Comparison of ENCODE assay signal across 8 cellular contexts in genomic region chr1:192530254-192530653, GRCh38. TPM values are rescaled to one million over a fixed set of nuclear protein-coding genes. Genes with fewer than 3 reads are reported as not detected.
DNase-seq lines count a peak whose midpoint lies in the region; ATAC-seq and TF ChIP-seq lines count a peak whose summit lies in the region.

No MANE protein-coding gene starts in this region.

- peak; percentile 83 for DNase-seq in CD1c-positive myeloid dendritic cell (ENCODE audit: extremely low spot score)
- DNase-seq in colonic mucosa = no peak
- no peak for DNase-seq in spleen
- no peak for DNase-seq in NCI-H2227 treated with DMSO at 0.1 percent for 48 hours (lab: John Stamatoyannopoulos, UW)
- DNase-seq in NCI-H748 (lab: John Stamatoyannopoulos, UW; ENCODE audit: unreplicated experiment) = no peak
- DNase-seq in 8988T = no peak

- 4 to 18% (median 11%) methylated on average over 2 of the region's 2 CpGs for WGBS in spleen, 5 donors

- H3K9me3 ChIP-seq in colonic mucosa (no peaks in the 10 kb centered on the region), spleen (peaks cover 0 to 3% (median 0%) of the 10 kb centered on the region in 8 donors)

- H3K4me1 ChIP-seq in colonic mucosa = peaks cover 3% of the 10 kb centered on the region
- H3K4me1 ChIP-seq in spleen = peaks cover 0 to 19% (median 4%) of the 10 kb centered on the region in 6 donors

- no peaks in the 10 kb centered on the region for H3K27me3 ChIP-seq in colonic mucosa
- no peaks in the 10 kb centered on the region for H3K27me3 ChIP-seq in spleen (replicated peaks in 1 of 7)

- H3K36me3 ChIP-seq in colonic mucosa (no peaks in the 10 kb centered on the region), spleen (no peaks in the 10 kb centered on the region)

- TF ChIP-seq POLR2A in spleen (IDR thresholded peaks at IDR 0.05) = no peak

- H3K4me3 ChIP-seq in colonic mucosa (no peak overlapping the region), spleen (no peak overlapping the region)

- no peak overlapping the region for H3K9ac ChIP-seq in colonic mucosa (ENCODE audit: low read depth in 2 of 2, low read length in 2 of 2)

- peak; percentile 99 for ATAC-seq in GM19468 (IDR thresholded peaks at IDR 0.05; ENCODE audit: extremely low read depth, unreplicated experiment)
- peak; percentile 97 for ATAC-seq in HG03460 (IDR thresholded peaks at IDR 0.05; ENCODE audit: unreplicated experiment)

- peak overlapping the region; percentile 10 for H3K27ac ChIP-seq in colonic mucosa
- H3K27ac ChIP-seq in spleen = peak overlapping the region in 5 of 8 donors; percentile 18 to 67 (median 59)

- TF ChIP-seq CTCF in colonic mucosa (IDR thresholded peaks at IDR 0.05) (no peak), spleen (IDR thresholded peaks at IDR 0.05 in 8 of 11, conservative IDR thresholded peaks at IDR 0.05 in 3 of 11) (no peak)

- intact Hi-C loops in colonic mucosa (cut with DNase I) (no loop called here), spleen (cut with DNase I; ENCODE audit: low total_unique reads) (no loop called here)

RNA-seq across cellular contexts. Expression of gene RGS1, which starts 45.3 kb away (rescaled TPM):
- total RNA-seq in colonic mucosa = 10 to 100 TPM in 1 of 2 donors, 1 to 10 TPM in 1; 8.0 to 21.3 TPM
- 100 to 1,000 TPM in 2 of 7 donors, 10 to 100 TPM in 5; 27.0 to 261 (median 83.3) TPM for total RNA-seq in spleen
- 10 to 100 TPM; 15.9 to 73.2 (median 24.0) TPM for polyA plus RNA-seq in spleen
